In the genomic region with DNA sequence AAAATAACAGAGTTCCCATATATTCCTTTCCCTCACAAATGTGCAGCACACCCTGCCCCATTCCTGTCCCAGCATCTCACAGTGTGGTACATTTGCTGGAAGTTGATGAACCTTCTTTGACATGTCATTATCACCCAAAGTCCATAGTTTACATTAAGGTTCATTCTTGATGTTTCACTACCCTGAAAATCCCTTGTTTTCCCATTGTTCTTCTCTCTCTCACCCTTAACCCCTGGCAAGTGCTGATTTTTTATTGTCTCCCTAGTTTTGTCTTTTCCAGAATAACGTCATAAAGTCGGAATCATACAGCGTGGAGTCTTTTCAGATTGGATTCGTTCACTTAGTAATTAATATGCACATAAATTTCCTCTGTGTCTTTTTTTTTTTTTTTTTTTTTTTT, we compare ENCODE assay signal across 20 cellular contexts. TPM values are rescaled to one million over a fixed set of nuclear protein-coding genes. Genes with fewer than 3 reads are reported as not detected.
A peak's percentile ranks its signal among the peaks of the same experiment; 100 is the strongest.
DNase-seq lines count a peak whose midpoint lies in the region; ATAC-seq and TF ChIP-seq lines count a peak whose summit lies in the region.
"Had no signal": no experiment of that assay in that cellular context is flagged by ENCODE, and none has a peak within 500 bp of the region (broad histone marks: within the 10 kb centered on the region; RNA-seq: fewer than 3 reads in every experiment).

No MANE protein-coding gene starts in this region.

- no peaks in the 10 kb centered on the region for H3K27me3 Mint-ChIP-seq in activated CD4-positive, alpha-beta T cell treated with anti-CD3 and anti-CD28 coated beads, Interleukin-2, amount 10 ng/mL, durations not matched to agents 24 days and 14 days
- peaks cover 2% of the 10 kb centered on the region for H3K27me3 Mint-ChIP-seq in glutamatergic neuron (ENCODE audit: unreplicated experiment)
- no peaks in the 10 kb centered on the region for H3K27me3 Mint-ChIP-seq in mesothelial cell of epicardium (ENCODE audit: low read depth)
- H3K27me3 Mint-ChIP-seq: CD4-positive, alpha-beta memory T cell had no signal

- peak overlapping the region in 3 of 4 donors; percentile 50 to 61 (median 53) for H3K27ac ChIP-seq in transverse colon
- H3K27ac ChIP-seq: BLaER1 treated with 17β-estradiol and CSF1 and Interleukin-3, amounts not matched to agents 10 nM and 100 nM; KMS-11; SJCRH30 had no signal

- no peak overlapping the region for H3K4me3 ChIP-seq in transverse colon
- H3K4me3 ChIP-seq: BLaER1 treated with 17β-estradiol and CSF1 and Interleukin-3, amounts not matched to agents 10 nM and 100 nM; SJCRH30 had no signal

- TF ChIP-seq CTCF in glutamatergic neuron (IDR thresholded peaks at IDR 0.05; ENCODE audit: partially characterized antibody, unreplicated experiment) (no peak), mesothelial cell of epicardium (IDR thresholded peaks at IDR 0.05; ENCODE audit: unreplicated experiment) (no peak), transverse colon (IDR thresholded peaks at IDR 0.05) (no peak)

- peaks cover 0 to 34% (median 15%) of the 10 kb centered on the region in 4 donors for H3K4me1 ChIP-seq in transverse colon

- H3K4me1 Mint-ChIP-seq in activated CD4-positive, alpha-beta T cell treated with anti-CD3 and anti-CD28 coated beads, Interleukin-2, amount 10 ng/mL, durations not matched to agents 24 days and 14 days: peaks cover 41% of the 10 kb centered on the region
- H3K4me1 Mint-ChIP-seq in glutamatergic neuron (ENCODE audit: low read depth, unreplicated experiment) (peaks cover 2% of the 10 kb centered on the region), mesothelial cell of epicardium (peaks cover 2% of the 10 kb centered on the region)

- no peak for DNase-seq in activated CD4-positive, alpha-beta T cell treated with anti-CD3 and anti-CD28 coated beads, Interleukin-2, amount 10 ng/mL, durations not matched to agents 24 days and 14 days
- no peak for DNase-seq in activated CD4-positive, alpha-beta T cell treated with anti-CD3 and anti-CD28 coated beads for 4 hours
- DNase-seq in glutamatergic neuron (no peak), mesothelial cell of epicardium (ENCODE audit: low spot score in 2 of 2, unreplicated experiment in 2 of 2) (no peak), transverse colon (no peak), mucosa of gallbladder (ENCODE audit: low spot score) (no peak), ecto neural progenitor cell (ENCODE audit: low spot score) (no peak)
- DNase-seq: Calu3; CD4-positive, alpha-beta memory T cell; DMS153; IMR-90; NCI-H1092 treated with DMSO at 0.1 percent for 48 hours; NCI-H1436 treated with DMSO at 0.1 percent for 48 hours; NCI-H1930; NCI-H2227 treated with DMSO at 0.1 percent for 48 hours; NCI-H526; SJCRH30 had no signal

- H3K36me3 Mint-ChIP-seq in activated CD4-positive, alpha-beta T cell treated with anti-CD3 and anti-CD28 coated beads, Interleukin-2, amount 10 ng/mL, durations not matched to agents 24 days and 14 days (ENCODE audit: low read depth): peaks cover 51% of the 10 kb centered on the region
- H3K36me3 Mint-ChIP-seq in glutamatergic neuron (ENCODE audit: unreplicated experiment): peaks cover 8% of the 10 kb centered on the region
- peaks cover 53% of the 10 kb centered on the region for H3K36me3 Mint-ChIP-seq in mesothelial cell of epicardium

- no peak for TF ChIP-seq POLR2A in transverse colon (IDR thresholded peaks at IDR 0.05)

- no peak overlapping the region for H3K4me3 Mint-ChIP-seq in activated CD4-positive, alpha-beta T cell treated with anti-CD3 and anti-CD28 coated beads, Interleukin-2, amount 10 ng/mL, durations not matched to agents 24 days and 14 days
- H3K4me3 Mint-ChIP-seq in glutamatergic neuron (ENCODE audit: unreplicated experiment): no peak overlapping the region
- no peak overlapping the region for H3K4me3 Mint-ChIP-seq in mesothelial cell of epicardium
- H3K4me3 Mint-ChIP-seq: CD4-positive, alpha-beta memory T cell had no signal

- peaks cover 0 to 23% (median 6%) of the 10 kb centered on the region in 4 donors for H3K36me3 ChIP-seq in transverse colon

- no peak for ATAC-seq in GM19397 (IDR thresholded peaks at IDR 0.05; ENCODE audit: unreplicated experiment)

- H3K9me3 Mint-ChIP-seq in activated CD4-positive, alpha-beta T cell treated with anti-CD3 and anti-CD28 coated beads, Interleukin-2, amount 10 ng/mL, durations not matched to agents 24 days and 14 days: peaks cover 4% of the 10 kb centered on the region
- H3K9me3 Mint-ChIP-seq in glutamatergic neuron (ENCODE audit: unreplicated experiment) (peaks cover 3% of the 10 kb centered on the region), mesothelial cell of epicardium (peaks cover 4% of the 10 kb centered on the region)
- H3K9me3 Mint-ChIP-seq: CD4-positive, alpha-beta memory T cell had no signal

- in situ Hi-C loops in transverse colon (cut with MboI; ENCODE audit: low pct_ligation_motif_present in 1 of 4, low pct_unique_long_range_greater_than_20kb in 1 of 4, low sequenced_read_pairs in 3 of 4): no loop called here

- 74 to 89% methylated on average over 4 of the region's 4 CpGs for whole genome bisulfite sequencing in transverse colon (ENCODE audit: low coverage in 1 of 2), 2 donors

- TF ChIP-seq EP300 in transverse colon (IDR thresholded peaks at IDR 0.05; ENCODE audit: low read depth): no peak

- H3K27me3 ChIP-seq in transverse colon: no peaks in the 10 kb centered on the region
- H3K27me3 ChIP-seq: BLaER1 treated with 17β-estradiol and CSF1 and Interleukin-3, amounts not matched to agents 10 nM and 100 nM; SJCRH30 had no signal

- peak overlapping the region; percentile 0 for H3K27ac Mint-ChIP-seq in activated CD4-positive, alpha-beta T cell treated with anti-CD3 and anti-CD28 coated beads, Interleukin-2, amount 10 ng/mL, durations not matched to agents 24 days and 14 days
- H3K27ac Mint-ChIP-seq in glutamatergic neuron (ENCODE audit: unreplicated experiment): peak overlapping the region; percentile 3
- peak overlapping the region; percentile 8 for H3K27ac Mint-ChIP-seq in mesothelial cell of epicardium

- intact Hi-C loops in activated CD4-positive, alpha-beta T cell treated with anti-CD3 and anti-CD28 coated beads, Interleukin-2, amount 10 ng/mL, durations not matched to agents 24 days and 14 days (cut with micrococcal nuclease): loop anchor here (10.0 kb wide), 1 partner anchor 132 kb away; no protein-coding TSS in a partner anchor
- intact Hi-C loops in transverse colon (cut with DNase I; ENCODE audit: low total_unique reads): no loop called here

- H3K9me3 ChIP-seq in transverse colon: no peaks in the 10 kb centered on the region
- H3K9me3 ChIP-seq: SJCRH30 had no signal

RNA-seq across cellular contexts. Expression of a gene that starts 48.1 kb away (rescaled TPM):
- 29.5 and 31.4 TPM in 2 replicates for total RNA-seq in activated CD4-positive, alpha-beta T cell treated with anti-CD3 and anti-CD28 coated beads, Interleukin-2, amount 10 ng/mL, durations not matched to agents 24 days and 14 days
- 88.2 TPM for total RNA-seq in glutamatergic neuron (ENCODE audit: unreplicated experiment)
- total RNA-seq in mesothelial cell of epicardium: 181 to 194 TPM (median 187 TPM) in 3 replicates
- 10 to 100 TPM; 33.7 to 72.4 (median 57.3) TPM for total RNA-seq in transverse colon
- total RNA-seq in mucosa of gallbladder: 85.8 TPM
